ENCODE assay signal across 8 cellular contexts in genomic region chr17:35373532-35373983, GRCh38. TPM values are rescaled to one million over a fixed set of nuclear protein-coding genes. Genes with fewer than 3 reads are reported as not detected.
DNase-seq lines count a peak whose midpoint lies in the region; ATAC-seq and FAIRE-seq lines count a peak whose summit lies in the region.

SLFN11 (minus strand) TSS chr17:35373621; CDS start chr17:35363807, 9,814 bp downstream.

- peak within 1 kb of the TSS; percentile 53 for H3K4me3 ChIP-seq in mononuclear cell (ENCODE audit: low read length)

- H3K9me3 ChIP-seq in mononuclear cell (ENCODE audit: low read depth, low read length), result no peaks in the 10 kb centered on the region

- H3K27me3 ChIP-seq in mononuclear cell (ENCODE audit: insufficient read depth, low read length), result no peaks in the 10 kb centered on the region

- peaks cover 57% of the 10 kb centered on the region for H3K4me1 ChIP-seq in mononuclear cell (ENCODE audit: insufficient read depth, low read length)

- ATAC-seq in HG02678 (IDR thresholded peaks at IDR 0.05; ENCODE audit: unreplicated experiment), result peak; percentile 63

- DNase-seq in DMS53 (lab: John Stamatoyannopoulos, UW) (peak; percentile 91), NCI-H774 (lab: John Stamatoyannopoulos, UW) (peak; percentile 81), HuH-7 (ENCODE audit: low spot score) (no peak)
- DNase-seq in activated CD8-positive, alpha-beta memory T cell treated with anti-CD3 and anti-CD28 coated beads, Interleukin-2, amount 50 U/mL, for 48 hours, result peak; percentile 97
- DNase-seq in stimulated activated CD8-positive, alpha-beta memory T cell treated with anti-CD3 and anti-CD28 coated beads, Interleukin-2, amount 100 ng/mL, for 48 hours (ENCODE audit: low read depth in 2 of 2), result peak; percentile 79 to 93

- FAIRE-seq in endometrium (lab: Jason Lieb, UNC), result peak; percentile 78

RNA-seq across cellular contexts. Expression of gene SLFN11, which starts in this region (rescaled TPM):
- 20.7 TPM for total RNA-seq in mononuclear cell
